Comparison of ENCODE assay signal across 1 cellular context in genomic region chr17:60391419-60392041, GRCh38.
TF ChIP-seq lines count a peak whose summit lies in the region.

No MANE protein-coding gene starts in this region.

TF ChIP-seq in K562, 482 proteins besides CTCF, POLR2A, EP300 and RAD21 (continued from another document and continues in another):
- no peak for TF ChIP-seq MGA (IDR thresholded peaks at IDR 0.05)
- TF ChIP-seq HDAC3 (IDR thresholded peaks at IDR 0.05; ENCODE audit: borderline replicate concordance, partially characterized antibody) = no peak
- no peak for TF ChIP-seq ZC3H11A (IDR thresholded peaks at IDR 0.05; ENCODE audit: low read depth, low read length)
- TF ChIP-seq TFAM (CRISPR knock-in tag; conservative IDR thresholded peaks at IDR 0.05) = no peak
- no peak for TF ChIP-seq ZNF431 (CRISPR knock-in tag; IDR thresholded peaks at IDR 0.05)
- no peak for TF ChIP-seq HMGXB4 (CRISPR knock-in tag; IDR thresholded peaks at IDR 0.05)
- no peak for TF ChIP-seq COPS2 (conservative IDR thresholded peaks at IDR 0.05)
- TF ChIP-seq THAP12 (CRISPR knock-in tag; IDR thresholded peaks at IDR 0.05) = 0 out of 2 replicates have a peak, but pooled peaks have one; percentile 5
- TF ChIP-seq CXXC5 (CRISPR knock-in tag; IDR thresholded peaks at IDR 0.05) = no peak
- TF ChIP-seq, protein P1, sequence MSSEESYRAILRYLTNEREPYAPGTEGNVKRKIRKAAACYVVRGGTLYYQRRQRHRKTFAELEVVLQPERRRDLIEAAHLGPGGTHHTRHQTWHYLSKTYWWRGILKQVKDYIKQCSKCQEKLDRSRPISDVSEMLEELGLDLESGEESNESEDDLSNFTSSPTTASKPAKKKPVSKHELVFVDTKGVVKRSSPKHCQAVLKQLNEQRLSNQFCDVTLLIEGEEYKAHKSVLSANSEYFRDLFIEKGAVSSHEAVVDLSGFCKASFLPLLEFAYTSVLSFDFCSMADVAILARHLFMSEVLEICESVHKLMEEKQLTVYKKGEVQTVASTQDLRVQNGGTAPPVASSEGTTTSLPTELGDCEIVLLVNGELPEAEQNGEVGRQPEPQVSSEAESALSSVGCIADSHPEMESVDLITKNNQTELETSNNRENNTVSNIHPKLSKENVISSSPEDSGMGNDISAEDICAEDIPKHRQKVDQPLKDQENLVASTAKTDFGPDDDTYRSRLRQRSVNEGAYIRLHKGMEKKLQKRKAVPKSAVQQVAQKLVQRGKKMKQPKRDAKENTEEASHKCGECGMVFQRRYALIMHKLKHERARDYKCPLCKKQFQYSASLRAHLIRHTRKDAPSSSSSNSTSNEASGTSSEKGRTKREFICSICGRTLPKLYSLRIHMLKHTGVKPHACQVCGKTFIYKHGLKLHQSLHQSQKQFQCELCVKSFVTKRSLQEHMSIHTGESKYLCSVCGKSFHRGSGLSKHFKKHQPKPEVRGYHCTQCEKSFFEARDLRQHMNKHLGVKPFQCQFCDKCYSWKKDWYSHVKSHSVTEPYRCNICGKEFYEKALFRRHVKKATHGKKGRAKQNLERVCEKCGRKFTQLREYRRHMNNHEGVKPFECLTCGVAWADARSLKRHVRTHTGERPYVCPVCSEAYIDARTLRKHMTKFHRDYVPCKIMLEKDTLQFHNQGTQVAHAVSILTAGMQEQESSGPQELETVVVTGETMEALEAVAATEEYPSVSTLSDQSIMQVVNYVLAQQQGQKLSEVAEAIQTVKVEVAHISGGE (CRISPR knock-in tag; IDR thresholded peaks at IDR 0.05) = peak in 1 of 3 experiments; percentile 94; a peak in 2 of 6 replicates
- no peak for TF ChIP-seq NR3C1 (CRISPR knock-in tag; IDR thresholded peaks at IDR 0.05)
- TF ChIP-seq THRAP3 (IDR thresholded peaks at IDR 0.05; ENCODE audit: borderline replicate concordance) = no peak
- TF ChIP-seq E2F1 (CRISPR knock-in tag; IDR thresholded peaks at IDR 0.05) = no peak
- TF ChIP-seq ZBTB40 (IDR thresholded peaks at IDR 0.05) = 0 out of 2 replicates have a peak, but pooled peaks have one; percentile 20
- no peak for TF ChIP-seq ZBTB40 (CRISPR knock-in tag; IDR thresholded peaks at IDR 0.05)
- TF ChIP-seq SAFB2 (IDR thresholded peaks at IDR 0.05; ENCODE audit: borderline replicate concordance, low read depth, low read length, severe bottlenecking) = no peak
- no peak for TF ChIP-seq MAFG (tag; conservative IDR thresholded peaks at IDR 0.05)
- TF ChIP-seq ZNF316 (IDR thresholded peaks at IDR 0.05) = no peak
- TF ChIP-seq KDM2B (CRISPR knock-in tag; IDR thresholded peaks at IDR 0.05) = no peak
- TF ChIP-seq U2AF2 (optimal IDR thresholded peaks at IDR 0.05; ENCODE audit: low read depth, low read length) = no peak
